Comparison of ENCODE assay signal across 38 cellular contexts in genomic region chr2:182170341-182170740, GRCh38.
"Had no signal": no experiment of that assay in that cellular context is flagged by ENCODE, and none has a peak within 500 bp of the region (broad histone marks: within the 10 kb centered on the region; RNA-seq: fewer than 3 reads in every experiment).

No MANE protein-coding gene starts in this region.

- H3K9me3 Mint-ChIP-seq: activated naive CD4-positive, alpha-beta T cell treated with anti-CD3 and anti-CD28 coated beads for 36 hours; activated naive CD4-positive, alpha-beta T cell treated with anti-CD3 and anti-CD28 coated beads, Interleukin-2, amount 10 ng/mL, durations not matched to agents 7 days and 5 days; activated naive CD4-positive, alpha-beta T cell treated with anti-CD3 and anti-CD28 coated beads, Interleukin-2, amount 50 U/mL, for 24 hours; activated naive CD4-positive, alpha-beta T cell treated with anti-CD3 and anti-CD28 coated beads, Interleukin-2, amount 50 U/mL, for 72 hours; activated naive CD8-positive, alpha-beta T cell treated with anti-CD3 and anti-CD28 coated beads for 36 hours; activated naive CD8-positive, alpha-beta T cell treated with anti-CD3 and anti-CD28 coated beads, Interleukin-2, amount 10 ng/mL, durations not matched to agents 7 days and 5 days; activated naive CD8-positive, alpha-beta T cell treated with anti-CD3 and anti-CD28 coated beads, Interleukin-2, amount 50 U/mL, for 24 hours; activated T-cell treated with anti-CD3 and anti-CD28 coated beads, Interleukin-2, amount 50 U/mL, for 72 hours; activated T-helper 1 cell treated with anti-CD3 and anti-CD28 coated beads, Interleukin-12 subunit alpha, Interleukin-12 subunit beta, Interleukin-2, Interleukin-4 antibody, amounts not matched to agents 30 ng/mL and 10 ng/mL and 1 ng/mL, durations not matched to agents 14 hours and 24 hours and 36 hours; activated T-helper 17 cell treated with anti-CD3 and anti-CD28 coated beads, Interleukin-2, amount 50 U/mL, for 72 hours; activated T-helper 2 cell treated with anti-CD3 and anti-CD28 coated beads, Interferon-gamma antibody, Interleukin-2, Interleukin-4, amounts not matched to agents 10 μg/mL and 5 μg/mL and 100 μg/mL, durations not matched to agents 14 hours and 24 hours and 36 hours; central memory CD8-positive, alpha-beta T cell had no signal

- H3K27ac ChIP-seq: adrenal gland, ascending aorta, body of pancreas, brain microvascular endothelial cell, breast epithelium, cardiac muscle cell, colonic mucosa had no signal

- H3K36me3 Mint-ChIP-seq: activated naive CD4-positive, alpha-beta T cell treated with anti-CD3 and anti-CD28 coated beads, Interleukin-2, amount 10 ng/mL, durations not matched to agents 7 days and 5 days; activated naive CD4-positive, alpha-beta T cell treated with anti-CD3 and anti-CD28 coated beads, Interleukin-2, amount 50 U/mL, for 24 hours; activated naive CD4-positive, alpha-beta T cell treated with anti-CD3 and anti-CD28 coated beads, Interleukin-2, amount 50 U/mL, for 72 hours; activated naive CD8-positive, alpha-beta T cell; activated naive CD8-positive, alpha-beta T cell treated with anti-CD3 and anti-CD28 coated beads for 36 hours; activated naive CD8-positive, alpha-beta T cell treated with anti-CD3 and anti-CD28 coated beads, Interleukin-2, amount 10 ng/mL, durations not matched to agents 7 days and 5 days; brain had no signal

- FAIRE-seq: astrocyte, bronchial epithelial cell had no signal

- H3K4me3 ChIP-seq: adrenal gland, ascending aorta, body of pancreas, breast epithelium, cardiac muscle cell, colonic mucosa had no signal

- ATAC-seq: activated naive CD4-positive, alpha-beta T cell treated with anti-CD3 and anti-CD28 coated beads, Interleukin-2, amount 50 U/mL, for 72 hours; activated naive CD8-positive, alpha-beta T cell treated with anti-CD3 and anti-CD28 coated beads, Interleukin-2, amount 50 U/mL, for 24 hours; activated T-cell treated with anti-CD3 and anti-CD28 coated beads, Interleukin-2, amount 50 U/mL, for 72 hours; activated T-helper 17 cell treated with anti-CD3 and anti-CD28 coated beads, Interleukin-2, amount 50 U/mL, for 72 hours; body of pancreas had no signal

- H3K27me3 Mint-ChIP-seq: activated naive CD4-positive, alpha-beta T cell treated with anti-CD3 and anti-CD28 coated beads, Interleukin-2, amount 10 ng/mL, durations not matched to agents 7 days and 5 days; activated naive CD8-positive, alpha-beta T cell; activated naive CD8-positive, alpha-beta T cell treated with anti-CD3 and anti-CD28 coated beads for 36 hours; activated naive CD8-positive, alpha-beta T cell treated with anti-CD3 and anti-CD28 coated beads, Interleukin-2, amount 50 U/mL, for 24 hours; activated T-helper 17 cell treated with anti-CD3 and anti-CD28 coated beads, Interleukin-2, amount 50 U/mL, for 72 hours; brain had no signal

- H3K4me1 ChIP-seq: adrenal gland, body of pancreas, breast epithelium, colonic mucosa had no signal

- H3K27ac Mint-ChIP-seq: activated naive CD4-positive, alpha-beta T cell treated with anti-CD3 and anti-CD28 coated beads for 36 hours; activated naive CD4-positive, alpha-beta T cell treated with anti-CD3 and anti-CD28 coated beads, Interleukin-2, amount 10 ng/mL, durations not matched to agents 7 days and 5 days; activated naive CD4-positive, alpha-beta T cell treated with anti-CD3 and anti-CD28 coated beads, Interleukin-2, amount 50 U/mL, for 24 hours; activated naive CD4-positive, alpha-beta T cell treated with anti-CD3 and anti-CD28 coated beads, Interleukin-2, amount 50 U/mL, for 72 hours; activated naive CD8-positive, alpha-beta T cell; activated naive CD8-positive, alpha-beta T cell treated with anti-CD3 and anti-CD28 coated beads for 36 hours; activated naive CD8-positive, alpha-beta T cell treated with anti-CD3 and anti-CD28 coated beads, Interleukin-2, amount 10 ng/mL, durations not matched to agents 7 days and 5 days; activated naive CD8-positive, alpha-beta T cell treated with anti-CD3 and anti-CD28 coated beads, Interleukin-2, amount 50 U/mL, for 24 hours; activated T-cell treated with anti-CD3 and anti-CD28 coated beads, Interleukin-2, amount 50 U/mL, for 72 hours; activated T-helper 1 cell treated with anti-CD3 and anti-CD28 coated beads, Interleukin-12 subunit alpha, Interleukin-12 subunit beta, Interleukin-2, Interleukin-4 antibody, amounts not matched to agents 30 ng/mL and 10 ng/mL and 1 ng/mL, durations not matched to agents 14 hours and 24 hours and 36 hours; activated T-helper 17 cell treated with anti-CD3 and anti-CD28 coated beads, Interleukin-2, amount 50 U/mL, for 72 hours; activated T-helper 2 cell treated with anti-CD3 and anti-CD28 coated beads, Interferon-gamma antibody, Interleukin-2, Interleukin-4, amounts not matched to agents 10 μg/mL and 5 μg/mL and 100 μg/mL, durations not matched to agents 14 hours and 24 hours and 36 hours; brain had no signal

- H3K27me3 ChIP-seq: adrenal gland, ascending aorta, body of pancreas, brain microvascular endothelial cell, breast epithelium, cardiac muscle cell, colonic mucosa had no signal

- H3K4me3 Mint-ChIP-seq: activated naive CD4-positive, alpha-beta T cell treated with anti-CD3 and anti-CD28 coated beads for 36 hours; activated naive CD4-positive, alpha-beta T cell treated with anti-CD3 and anti-CD28 coated beads, Interleukin-2, amount 10 ng/mL, durations not matched to agents 7 days and 5 days; activated naive CD4-positive, alpha-beta T cell treated with anti-CD3 and anti-CD28 coated beads, Interleukin-2, amount 50 U/mL, for 24 hours; activated naive CD8-positive, alpha-beta T cell; activated naive CD8-positive, alpha-beta T cell treated with anti-CD3 and anti-CD28 coated beads for 36 hours; activated naive CD8-positive, alpha-beta T cell treated with anti-CD3 and anti-CD28 coated beads, Interleukin-2, amount 10 ng/mL, durations not matched to agents 7 days and 5 days; activated naive CD8-positive, alpha-beta T cell treated with anti-CD3 and anti-CD28 coated beads, Interleukin-2, amount 50 U/mL, for 24 hours; activated T-cell treated with anti-CD3 and anti-CD28 coated beads, Interleukin-2, amount 50 U/mL, for 72 hours; activated T-helper 1 cell treated with anti-CD3 and anti-CD28 coated beads, Interleukin-12 subunit alpha, Interleukin-12 subunit beta, Interleukin-2, Interleukin-4 antibody, amounts not matched to agents 30 ng/mL and 10 ng/mL and 1 ng/mL, durations not matched to agents 14 hours and 24 hours and 36 hours; activated T-helper 17 cell treated with anti-CD3 and anti-CD28 coated beads, Interleukin-2, amount 50 U/mL, for 72 hours; brain; central memory CD8-positive, alpha-beta T cell had no signal

- H3K4me1 Mint-ChIP-seq: activated naive CD4-positive, alpha-beta T cell treated with anti-CD3 and anti-CD28 coated beads, Interleukin-2, amount 10 ng/mL, durations not matched to agents 7 days and 5 days; activated naive CD4-positive, alpha-beta T cell treated with anti-CD3 and anti-CD28 coated beads, Interleukin-2, amount 50 U/mL, for 24 hours; activated naive CD8-positive, alpha-beta T cell treated with anti-CD3 and anti-CD28 coated beads for 36 hours; activated naive CD8-positive, alpha-beta T cell treated with anti-CD3 and anti-CD28 coated beads, Interleukin-2, amount 10 ng/mL, durations not matched to agents 7 days and 5 days; activated naive CD8-positive, alpha-beta T cell treated with anti-CD3 and anti-CD28 coated beads, Interleukin-2, amount 50 U/mL, for 24 hours; activated T-helper 17 cell treated with anti-CD3 and anti-CD28 coated beads, Interleukin-2, amount 50 U/mL, for 72 hours; brain; central memory CD8-positive, alpha-beta T cell had no signal

- H3K9me3 ChIP-seq: adrenal gland, ascending aorta, body of pancreas, breast epithelium, colonic mucosa had no signal

- DNase-seq: activated effector memory CD4-positive, alpha-beta T cell treated with anti-CD3 and anti-CD28 coated beads, Interleukin-2, amount 50 U/mL, for 16 hours; activated effector memory CD4-positive, alpha-beta T cell treated with Interleukin-2 at 50 U/mL for 16 hours; activated gamma-delta T cell; activated gamma-delta T cell treated with Interleukin-2 at 50 U/mL for 16 hours; activated naive CD4-positive, alpha-beta T cell; activated naive CD4-positive, alpha-beta T cell treated with anti-CD3 and anti-CD28 coated beads for 36 hours; activated naive CD4-positive, alpha-beta T cell treated with anti-CD3 and anti-CD28 coated beads, Interleukin-2, amount 10 ng/mL, durations not matched to agents 7 days and 5 days; activated naive CD4-positive, alpha-beta T cell treated with anti-CD3 and anti-CD28 coated beads, Interleukin-2, amount 50 U/mL, for 16 hours; activated naive CD4-positive, alpha-beta T cell treated with Interleukin-2 at 50 U/mL for 16 hours; activated naive CD8-positive, alpha-beta T cell treated with anti-CD3 and anti-CD28 coated beads for 36 hours; activated naive CD8-positive, alpha-beta T cell treated with anti-CD3 and anti-CD28 coated beads, Interleukin-2, amount 10 ng/mL, durations not matched to agents 7 days and 5 days; activated naive CD8-positive, alpha-beta T cell treated with anti-CD3 and anti-CD28 coated beads, Interleukin-2, amount 50 U/mL, for 24 hours; activated T-cell treated with anti-CD3 and anti-CD28 coated beads, Interleukin-2, amount 50 U/mL, for 48 hours; activated T-cell treated with anti-CD3 and anti-CD28 coated beads, Interleukin-2, amount 50 U/mL, for 72 hours; adrenal gland; amniotic stem cell; amygdala; anterior cingulate cortex; aorta; body of pancreas; brain microvascular endothelial cell; caudate nucleus; central memory CD4-positive, alpha-beta T cell; cerebellar nuclear complex; colonic mucosa had no signal

- H3K36me3 ChIP-seq: adrenal gland, ascending aorta, brain microvascular endothelial cell, breast epithelium, cardiac muscle cell, colonic mucosa had no signal
